Comparison of ENCODE assay signal across 23 cellular contexts in genomic region chr13:63308585-63308984, GRCh38.
"Had no signal": no experiment of that assay in that cellular context is flagged by ENCODE, and none has a peak within 500 bp of the region (broad histone marks: within the 10 kb centered on the region; RNA-seq: fewer than 3 reads in every experiment).

No MANE protein-coding gene starts in this region.

- H3K4me1 ChIP-seq: gastrocnemius medialis, neural progenitor cell, psoas muscle, sigmoid colon, stomach, thyroid gland, vagina had no signal

- H3K9me3 ChIP-seq: gastrocnemius medialis, psoas muscle, sigmoid colon, thyroid gland, vagina had no signal

- H3K36me3 ChIP-seq: gastrocnemius medialis, neural progenitor cell, sigmoid colon, stomach, thyroid gland, vagina had no signal

- H2AFZ ChIP-seq: neural progenitor cell had no signal

- H3K4me2 ChIP-seq: neural progenitor cell had no signal

- H3K4me3 ChIP-seq: gastrocnemius medialis, lung, neural progenitor cell, psoas muscle, sigmoid colon, stomach, thyroid gland, vagina had no signal

- DNase-seq: effector CD8-positive, alpha-beta T cell; endodermal cell; foreskin fibroblast; gastrocnemius medialis; head of caudate nucleus; kidney; psoas muscle; right cardiac atrium; sigmoid colon; stimulated activated CD4-positive, alpha-beta T cell treated with anti-CD3 and anti-CD28 coated beads, Interleukin-2, amount 100 ng/mL, for 24 hours; stimulated activated CD4-positive, alpha-beta T cell treated with anti-CD3 and anti-CD28 coated beads, Interleukin-4, amount 100 ng/mL, for 24 hours; stimulated activated naive CD4-positive, alpha-beta T cell treated with Interleukin-2 at 50 U/mL for 16 hours; stomach; thyroid gland; trophoblast cell had no signal

- H3K9ac ChIP-seq: neural progenitor cell had no signal

- ATAC-seq: esophagus mucosa; gastrocnemius medialis; left lobe of liver; natural killer cell treated with Interleukin-12 subunit alpha and Interleukin-12 subunit beta and Interleukin-15 and Interleukin-18, amount 100 ng/mL, for 72 hours; psoas muscle; right cardiac atrium; stimulated activated effector memory CD8-positive, alpha-beta T cell treated with anti-CD3 and anti-CD28 coated beads, Interleukin-12 subunit alpha, Interleukin-12 subunit beta, amount 100 ng/mL, for 72 hours had no signal

- H3K27me3 ChIP-seq: gastrocnemius medialis, neural progenitor cell, sigmoid colon, stomach, thyroid gland, vagina had no signal

- H3K27ac ChIP-seq: epithelial cell of prostate, gastrocnemius medialis, neural progenitor cell, psoas muscle, sigmoid colon, stomach, thyroid gland, vagina had no signal
